Comparison of ENCODE assay signal across 8 cellular contexts in genomic region chr6:722077-722524, GRCh38. TPM values are rescaled to one million over a fixed set of nuclear protein-coding genes. Genes with fewer than 3 reads are reported as not detected.
DNase-seq lines count a peak whose midpoint lies in the region; ATAC-seq and TF ChIP-seq lines count a peak whose summit lies in the region.

No MANE protein-coding gene starts in this region.

- peak; percentile 93 for TF ChIP-seq CTCF in kidney epithelial cell (IDR thresholded peaks at IDR 0.05; ENCODE audit: insufficient read depth, low read length, poor library complexity, severe bottlenecking)

- peak; percentile 56 for ATAC-seq in GM19463 (IDR thresholded peaks at IDR 0.05; ENCODE audit: unreplicated experiment)
- ATAC-seq in HG03196 (IDR thresholded peaks at IDR 0.05; ENCODE audit: unreplicated experiment), result no peak

- DNase-seq in AG08395 (ENCODE audit: low spot score), result peak; percentile 87
- DNase-seq in NCI-H2227 treated with DMSO at 0.1 percent for 48 hours (lab: John Stamatoyannopoulos, UW), result peak; percentile 72
- DNase-seq in activated CD4-positive, alpha-beta T cell treated with anti-CD3 and anti-CD28 coated beads for 1 hour, result peak; percentile 53
- DNase-seq in central memory CD4-positive, alpha-beta T cell, result peak; percentile 53
- peak; percentile 14 for DNase-seq in kidney epithelial cell (ENCODE audit: low read depth)
- peak; percentile 82 for DNase-seq in stimulated activated CD4-positive, alpha-beta T cell treated with anti-CD3 and anti-CD28 coated beads, Interleukin-2, amount 100 ng/mL, for 24 hours

- H3K27me3 ChIP-seq in kidney epithelial cell (ENCODE audit: control insufficient read depth, insufficient read depth, low read length), result peaks cover 8% of the 10 kb centered on the region

- no peaks in the 10 kb centered on the region for H3K36me3 ChIP-seq in kidney epithelial cell (ENCODE audit: control insufficient read depth, insufficient read depth, low read length)

- H3K4me3 ChIP-seq in kidney epithelial cell (ENCODE audit: low read depth, low read length), result no peak overlapping the region

RNA-seq across cellular contexts. Expression of gene EXOC2, which starts 29.2 kb away (rescaled TPM):
- total RNA-seq in kidney epithelial cell, result 32.5 and 35.3 TPM in 2 replicates

Comparison
In these comparisons a context has a peak if more than half of its experiments do, and no peak if none do; other contexts are left out.
1. DNase-seq: peak in every context shown above with its lines; median percentile 87 in AG08395; 82 in stimulated activated CD4-positive, alpha-beta T cell treated with anti-CD3 and anti-CD28 coated beads, Interleukin-2, amount 100 ng/mL, for 24 hours; 72 in NCI-H2227 treated with DMSO at 0.1 percent for 48 hours; 53 in activated CD4-positive, alpha-beta T cell treated with anti-CD3 and anti-CD28 coated beads for 1 hour; 53 in central memory CD4-positive, alpha-beta T cell; 14 in kidney epithelial cell.